Comparison of ENCODE assay signal across 12 cellular contexts in the genomic region with DNA sequence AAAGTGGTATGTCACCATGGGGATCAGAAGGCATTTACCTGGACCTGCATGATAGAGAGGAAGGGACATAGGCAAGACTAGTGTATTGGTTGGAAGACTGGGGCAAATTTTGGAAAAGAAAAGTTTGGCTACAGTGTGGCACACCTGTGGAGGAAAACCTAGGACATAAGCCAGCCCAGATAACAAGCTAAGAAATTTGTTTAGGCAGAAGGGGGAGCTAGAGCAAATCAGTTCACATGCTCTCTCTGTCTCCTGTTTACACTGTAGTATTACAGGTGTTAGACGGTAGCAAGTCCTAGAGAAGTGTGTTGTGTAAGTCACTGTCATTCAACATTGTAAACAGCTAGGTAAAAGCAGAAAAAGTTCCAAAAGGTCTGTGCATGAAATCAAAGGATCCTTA. TPM values are rescaled to one million over a fixed set of nuclear protein-coding genes. Genes with fewer than 3 reads are reported as not detected.
DNase-seq lines count a peak whose midpoint lies in the region; ATAC-seq and TF ChIP-seq lines count a peak whose summit lies in the region.
"Had no signal": no experiment of that assay in that cellular context is flagged by ENCODE, and none has a peak within 500 bp of the region (broad histone marks: within the 10 kb centered on the region; RNA-seq: fewer than 3 reads in every experiment).

No MANE protein-coding gene starts in this region.

- peaks cover 8% of the 10 kb centered on the region for H3K27me3 Mint-ChIP-seq in activated CD8-positive, alpha-beta T cell treated with anti-CD3 and anti-CD28 coated beads, Interleukin-2, amount 10 ng/mL, durations not matched to agents 7 days and 5 days (ENCODE audit: low read depth)

- H3K36me3 Mint-ChIP-seq in activated CD8-positive, alpha-beta T cell treated with anti-CD3 and anti-CD28 coated beads, Interleukin-2, amount 10 ng/mL, durations not matched to agents 7 days and 5 days (ENCODE audit: low read depth): no peaks in the 10 kb centered on the region

- POLR2A ChIA-PET in activated CD8-positive, alpha-beta T cell treated with anti-CD3 and anti-CD28 coated beads, Interleukin-2, amount 10 ng/mL, durations not matched to agents 7 days and 5 days (lab: Charles Lee): no interaction called here

- no peak overlapping the region for H3K4me3 ChIP-seq in fibroblast of mammary gland (ENCODE audit: control insufficient read depth, low read depth, low read length)
- H3K4me3 ChIP-seq in smooth muscle cell: no peak overlapping the region
- no peak overlapping the region for H3K4me3 ChIP-seq in lower leg skin (ENCODE audit: low read depth, poor library complexity, severe bottlenecking)
- H3K4me3 ChIP-seq: psoas muscle had no signal

- no peak overlapping the region for H3K27ac ChIP-seq in smooth muscle cell (ENCODE audit: low read depth)
- H3K27ac ChIP-seq: psoas muscle had no signal

- H3K9me3 ChIP-seq in smooth muscle cell (replicated peaks; ENCODE audit: low read depth): no peaks in the 10 kb centered on the region
- H3K9me3 ChIP-seq: psoas muscle had no signal

- no peaks in the 10 kb centered on the region for H3K79me2 ChIP-seq in smooth muscle cell (ENCODE audit: low read depth)

- intact Hi-C loops in lower leg skin (cut with DNase I; ENCODE audit: low total_unique reads): no loop called here

- peak; percentile 10 for DNase-seq in SIG-M5 treated with dmso at 0.1 percent for 504 hours (lab: John Stamatoyannopoulos, UW; ENCODE audit: unreplicated experiment)
- no peak for DNase-seq in SIG-M5 (lab: John Stamatoyannopoulos, UW)
- DNase-seq in NCI-H82 treated with DMSO at 0.1 percent for 48 hours (lab: John Stamatoyannopoulos, UW; ENCODE audit: unreplicated experiment): peak; percentile 24
- peak; percentile 16 for DNase-seq in fibroblast of mammary gland (ENCODE audit: low read depth)
- DNase-seq in smooth muscle cell (lab: John Stamatoyannopoulos, UW; ENCODE audit: unreplicated experiment): no peak
- DNase-seq in activated CD8-positive, alpha-beta T cell treated with anti-CD3 and anti-CD28 coated beads, Interleukin-2, amount 10 ng/mL, durations not matched to agents 7 days and 5 days: no peak
- DNase-seq in cerebellum (ENCODE audit: low spot score): no peak
- DNase-seq in lower leg skin (ENCODE audit: low spot score in 2 of 2): no peak
- DNase-seq: activated T-cell treated with anti-CD3 and anti-CD28 coated beads for 4 hours, cortex of kidney, NCI-H1930, psoas muscle had no signal

- CTCF ChIA-PET in activated CD8-positive, alpha-beta T cell treated with anti-CD3 and anti-CD28 coated beads, Interleukin-2, amount 10 ng/mL, durations not matched to agents 7 days and 5 days (lab: Charles Lee): interaction anchor here (0.7 to 2.1 kb wide), 7 partner anchors 11 to 518 kb away, joined by 3 to 7 read pairs (median 3); partner anchors contain the start of gene ALDH1A2

- no peak overlapping the region for H3K4me3 Mint-ChIP-seq in activated CD8-positive, alpha-beta T cell treated with anti-CD3 and anti-CD28 coated beads, Interleukin-2, amount 10 ng/mL, durations not matched to agents 7 days and 5 days

- H3K27ac Mint-ChIP-seq in activated CD8-positive, alpha-beta T cell treated with anti-CD3 and anti-CD28 coated beads, Interleukin-2, amount 10 ng/mL, durations not matched to agents 7 days and 5 days: no peak overlapping the region

- H3K27me3 ChIP-seq in smooth muscle cell (ENCODE audit: low read depth): peaks cover 9% of the 10 kb centered on the region

- H4K20me1 ChIP-seq in smooth muscle cell (ENCODE audit: low read depth): no peaks in the 10 kb centered on the region

- no peaks in the 10 kb centered on the region for H3K9me3 Mint-ChIP-seq in activated CD8-positive, alpha-beta T cell treated with anti-CD3 and anti-CD28 coated beads, Interleukin-2, amount 10 ng/mL, durations not matched to agents 7 days and 5 days (ENCODE audit: insufficient read depth)

- TF ChIP-seq CTCF in fibroblast of mammary gland (conservative IDR thresholded peaks at IDR 0.05; ENCODE audit: control insufficient read depth, insufficient read depth, low read depth, low read length) (peak; percentile 34), smooth muscle cell (IDR thresholded peaks at IDR 0.05; ENCODE audit: borderline replicate concordance, insufficient read depth, poor library complexity, severe bottlenecking) (peak; percentile 17), lower leg skin (IDR thresholded peaks at IDR 0.05) (no peak)

- H3K9ac ChIP-seq in smooth muscle cell (ENCODE audit: low read depth): no peak overlapping the region

- no peak for TF ChIP-seq POLR2A in lower leg skin (IDR thresholded peaks at IDR 0.05)

- no peaks in the 10 kb centered on the region for H3K4me1 ChIP-seq in smooth muscle cell (ENCODE audit: low read depth)
- H3K4me1 ChIP-seq: psoas muscle had no signal

- WGBS in smooth muscle cell (ENCODE audit: low lambda C conversion rate): 7% methylated on average over 1 of the region's 1 CpG
- 28 to 39% methylated on average over 1 of the region's 1 CpG for WGBS in lower leg skin, 2 donors

- H3K4me2 ChIP-seq in smooth muscle cell: no peak overlapping the region

- ATAC-seq in activated CD8-positive, alpha-beta T cell treated with anti-CD3 and anti-CD28 coated beads, Interleukin-2, amount 10 ng/mL, durations not matched to agents 7 days and 5 days: no peak
- ATAC-seq: psoas muscle had no signal

- no peaks in the 10 kb centered on the region for H3K36me3 ChIP-seq in smooth muscle cell (ENCODE audit: low read depth)

- no peaks in the 10 kb centered on the region for H3F3A ChIP-seq in smooth muscle cell (ENCODE audit: low read depth)

- no peaks in the 10 kb centered on the region for H3K4me1 Mint-ChIP-seq in activated CD8-positive, alpha-beta T cell treated with anti-CD3 and anti-CD28 coated beads, Interleukin-2, amount 10 ng/mL, durations not matched to agents 7 days and 5 days (ENCODE audit: low read depth)

- no peak overlapping the region for H2AFZ ChIP-seq in smooth muscle cell (ENCODE audit: low read depth)

RNA-seq across cellular contexts. Expression of gene ALDH1A2, which starts 11.9 kb away (rescaled TPM):
- total RNA-seq in smooth muscle cell (0.22 and 2.9 TPM in 2 replicates), cerebellum (8.9 TPM), lower leg skin (1 to 10 TPM; 1.2 to 6.0 (median 2.3) TPM)
- polyA plus RNA-seq in smooth muscle cell: 0.49 TPM in 1 of 2 replicates, not detected in the other
- not detected for total RNA-seq in activated CD8-positive, alpha-beta T cell treated with anti-CD3 and anti-CD28 coated beads, Interleukin-2, amount 10 ng/mL, durations not matched to agents 7 days and 5 days

Comparison
In these comparisons a context has a peak if more than half of its experiments do, and no peak if none do; other contexts are left out.
1. DNase-seq: peak in SIG-M5 treated with dmso at 0.1 percent for 504 hours (single experiment), NCI-H82 treated with DMSO at 0.1 percent for 48 hours (single experiment) and fibroblast of mammary gland (single experiment); none in SIG-M5 (single experiment), smooth muscle cell (single experiment), activated CD8-positive, alpha-beta T cell treated with anti-CD3 and anti-CD28 coated beads, Interleukin-2, amount 10 ng/mL, durations not matched to agents 7 days and 5 days (single experiment), cerebellum (single experiment) and lower leg skin (0 of 2).
2. CTCF ChIP-seq: peak in fibroblast of mammary gland (single experiment) and smooth muscle cell (single experiment); none in lower leg skin (0 of 3).